ENCODE assay signal across 8 cellular contexts in genomic region chr1:227934476-227935313, GRCh38. TPM values are rescaled to one million over a fixed set of nuclear protein-coding genes. Genes with fewer than 3 reads are reported as not detected.
DNase-seq lines count a peak whose midpoint lies in the region; ATAC-seq and TF ChIP-seq lines count a peak whose summit lies in the region.

No MANE protein-coding gene starts in this region.

- H4K20me1 ChIP-seq in HCT116 (ENCODE audit: insufficient read depth): no peaks in the 10 kb centered on the region

- POLR2A ChIA-PET in HCT116 (lab: Charles Lee): interaction anchor here (0.6 kb wide), 1 partner anchor 13 kb away, joined by 5 read pairs; the partner anchor contains the start of gene WNT9A

- H3K4me2 ChIP-seq in HCT116 (ENCODE audit: low read length): peak overlapping the region; percentile 61

- H3K9me2 ChIP-seq in HCT116 (ENCODE audit: insufficient read depth): no peaks in the 10 kb centered on the region

- RAD21 ChIA-PET in HCT116 (lab: Charles Lee; ENCODE audit: low non-redundant PET in 1 of 2, low total read pairs in 2 of 2, uncharacterized antibody in 2 of 2, unreplicated experiment in 2 of 2): interaction anchor here in 1 of 2 experiments (1.2 kb wide), 1 partner anchor 11 kb away, joined by 3 read pairs; no protein-coding TSS in a partner anchor

- TF ChIP-seq POLR2A in HCT116 (IDR thresholded peaks at IDR 0.05; ENCODE audit: borderline replicate concordance, extremely low read depth, insufficient read depth, insufficient read length): no peak

- BruUV-seq in HCT116 (replicated peaks; lab: Mats Ljungman, UMichigan): no TSS peak

- H3K27me3 ChIP-seq in HCT116 (ENCODE audit: insufficient read depth, low read length): no peaks in the 10 kb centered on the region

- CTCF ChIA-PET in HCT116 (lab: Charles Lee): interaction anchor here (0.9 to 1.4 kb wide), 2 partner anchors 11 to 19 kb away, joined by 3 to 4 read pairs; no protein-coding TSS in a partner anchor

- no peak overlapping the region for H2AFZ ChIP-seq in HCT116 (ENCODE audit: low read depth, low read length, poor library complexity, severe bottlenecking)

- peaks cover 16 to 59% of the 10 kb centered on the region in 2 experiments for H3K4me1 ChIP-seq in HCT116 (ENCODE audit: control insufficient read depth in 1 of 2, insufficient read depth in 2 of 2, low read length in 2 of 2)

- peak; percentile 94 for ATAC-seq in HCT116

- intact Hi-C loops in HCT116 (cut with micrococcal nuclease): no loop called here

- peak; percentile 99 for DNase-seq in HCT116 (ENCODE audit: low read depth, low spot score)
- DNase-seq in activated CD4-positive, alpha-beta T cell treated with anti-CD3 and anti-CD28 coated beads, Interleukin-2, amount 50 U/mL, for 48 hours: peak; percentile 45 to 59
- peak; percentile 10 for DNase-seq in fibroblast of peridontal ligament (ENCODE audit: extremely low read depth)
- peak; percentile 16 to 37 for DNase-seq in stimulated activated CD4-positive, alpha-beta T cell treated with anti-CD3 and anti-CD28 coated beads, Interleukin-12 subunit alpha, Interleukin-12 subunit beta, amount 100 ng/mL, for 24 hours (ENCODE audit: low read depth in 2 of 2)
- DNase-seq in NAMALWA (ENCODE audit: low spot score): no peak
- DNase-seq in GM10266 (ENCODE audit: extremely low spot score): no peak
- no peak for DNase-seq in DMS79 treated with DMSO at 0.1 percent for 48 hours (lab: John Stamatoyannopoulos, UW)
- no peak for DNase-seq in NCI-H1048 (lab: John Stamatoyannopoulos, UW)

- H3K9me3 ChIP-seq in HCT116 (ENCODE audit: control insufficient read depth in 1 of 2, insufficient read depth in 1 of 2, low read depth in 1 of 2, low read length in 2 of 2): peaks cover 0 to 9% of the 10 kb centered on the region in 2 experiments; a peak in 1 of 4 replicates

- H3K4me3 ChIP-seq in HCT116 (replicated peaks in 1 of 2; ENCODE audit: low read depth in 1 of 2, low read length in 2 of 2): peak overlapping the region in 1 of 2 experiments; percentile 23; a peak in 1 of 4 replicates

- H3K36me3 ChIP-seq in HCT116 (ENCODE audit: control insufficient read depth in 1 of 2, insufficient read depth in 2 of 2, low read length in 2 of 2): no peaks in the 10 kb centered on the region; a peak in 1 of 4 replicates

- H3K79me2 ChIP-seq in HCT116 (ENCODE audit: insufficient read depth, low read length): no peaks in the 10 kb centered on the region

- H3K27ac ChIP-seq in HCT116 (ENCODE audit: low read depth, low read length): peak overlapping the region; percentile 84

- TF ChIP-seq RAD21 in HCT116 (IDR thresholded peaks at IDR 0.05; ENCODE audit: low read depth): no peak

- no peak for TF ChIP-seq CTCF in HCT116 (IDR thresholded peaks at IDR 0.05 in 2 of 3, conservative IDR thresholded peaks at IDR 0.05 in 1 of 3; ENCODE audit: borderline replicate concordance in 1 of 3, insufficient read depth in 1 of 3, low read depth in 2 of 3, low read length in 2 of 3)
- TF ChIP-seq CTCF in GM10266 (IDR thresholded peaks at IDR 0.05; ENCODE audit: control insufficient read depth, insufficient read depth, low read depth, missing control alignments): no peak

- H3K9ac ChIP-seq in HCT116 (ENCODE audit: low read length): peak overlapping the region; percentile 31; the same call in 1 of the 2 replicates

TF ChIP-seq in HCT116, 20 proteins besides CTCF, POLR2A, EP300 and RAD21:
- TF ChIP-seq ZFX (IDR thresholded peaks at IDR 0.05) (no peak), POLR2AphosphoS5 (IDR thresholded peaks at IDR 0.05; ENCODE audit: low read depth, low read length) (peak; percentile 64; the same call in 1 of the 2 replicates), EZH2 (IDR thresholded peaks at IDR 0.05) (no peak), MAX (IDR thresholded peaks at IDR 0.05) (peak; percentile 63), CEBPB (IDR thresholded peaks at IDR 0.05; ENCODE audit: low read depth) (no peak; the same call in none of the 2 replicates), YY1 (IDR thresholded peaks at IDR 0.05; ENCODE audit: extremely low read depth, insufficient replicate concordance, low read depth, low read length) (peak; percentile 7), SRF (IDR thresholded peaks at IDR 0.05; ENCODE audit: low read depth) (peak; percentile 88), SIN3A (IDR thresholded peaks at IDR 0.05; ENCODE audit: low read depth) (no peak; the same call in 1 of the 2 replicates), ELF1 (IDR thresholded peaks at IDR 0.05; ENCODE audit: borderline replicate concordance, low read depth) (no peak), CBX3 (IDR thresholded peaks at IDR 0.05; ENCODE audit: low read depth) (peak; percentile 93), ATF3 (IDR thresholded peaks at IDR 0.05) (no peak; the same call in 1 of the 2 replicates), ZNF274 (IDR thresholded peaks at IDR 0.05; ENCODE audit: low read depth, low read length) (no peak), TCF7L2 (IDR thresholded peaks at IDR 0.05; ENCODE audit: borderline replicate concordance, extremely low read depth, insufficient read depth, insufficient read length) (peak; percentile 3), REST (IDR thresholded peaks at IDR 0.05; ENCODE audit: low read depth) (no peak), EZH2phosphoT487 (IDR thresholded peaks at IDR 0.05; ENCODE audit: borderline replicate concordance) (no peak), ZBTB33 (IDR thresholded peaks at IDR 0.05; ENCODE audit: extremely low read depth, insufficient replicate concordance, low read length) (peak; percentile 42), JUND (IDR thresholded peaks at IDR 0.05) (peak; percentile 100), FOSL1 (IDR thresholded peaks at IDR 0.05; ENCODE audit: low read depth) (peak; percentile 100), EGR1 (IDR thresholded peaks at IDR 0.05; ENCODE audit: low read depth) (no peak; the same call in 1 of the 2 replicates), SP1 (IDR thresholded peaks at IDR 0.05; ENCODE audit: low read depth) (peak; percentile 95)
TF ChIP-seq in HCT116: peak in this region for 10.

RNA-seq across cellular contexts. Expression of gene WNT9A, which starts 13.0 kb away (rescaled TPM):
- total RNA-seq in HCT116 (2021; ENCODE audit: unreplicated experiment): 5.6 TPM
- 4.5 and 6.5 TPM in 2 replicates for polyA plus RNA-seq in HCT116 (2012)

Comparison
In these comparisons a context has a peak if more than half of its experiments do, and no peak if none do; other contexts are left out.
1. DNase-seq: peak in HCT116 (single experiment), activated CD4-positive, alpha-beta T cell treated with anti-CD3 and anti-CD28 coated beads, Interleukin-2, amount 50 U/mL, for 48 hours (2 of 2), fibroblast of peridontal ligament (single experiment) and stimulated activated CD4-positive, alpha-beta T cell treated with anti-CD3 and anti-CD28 coated beads, Interleukin-12 subunit alpha, Interleukin-12 subunit beta, amount 100 ng/mL, for 24 hours (2 of 2); none in NAMALWA (single experiment), GM10266 (single experiment), DMS79 treated with DMSO at 0.1 percent for 48 hours (single experiment) and NCI-H1048 (single experiment).